ENCODE assay signal across 1 cellular context in the genomic region with DNA sequence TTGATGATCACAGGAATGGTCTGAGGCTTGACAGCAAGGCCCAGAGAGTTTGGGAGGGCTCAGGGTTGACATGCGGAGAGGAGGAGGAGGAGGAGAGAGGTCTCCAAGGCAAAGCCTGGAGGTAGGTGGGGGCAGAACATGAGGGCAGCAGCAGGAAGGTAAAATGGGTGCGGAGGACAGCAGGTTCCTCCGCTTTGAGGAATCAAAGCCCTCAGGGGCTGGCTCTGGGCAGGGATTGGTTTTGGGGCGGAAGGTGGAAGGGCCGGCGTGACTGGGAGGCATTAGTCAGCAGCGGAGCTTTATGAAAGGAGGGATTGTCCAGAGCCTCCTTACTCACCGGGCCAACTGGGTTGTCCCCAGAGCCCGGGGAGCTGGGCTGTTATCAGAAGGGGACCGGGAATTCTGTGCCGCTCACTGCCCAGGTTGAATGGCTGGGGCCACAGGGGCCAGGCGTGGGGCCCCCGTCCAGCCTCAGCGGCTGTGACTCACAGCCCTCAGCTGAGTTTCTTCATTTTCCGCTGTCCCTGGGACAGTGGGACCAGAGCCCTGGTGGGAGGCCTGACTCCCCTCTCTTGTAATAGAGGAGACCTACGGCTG.
TF ChIP-seq lines count a peak whose summit lies in the region.

No MANE protein-coding gene starts in this region.

TF ChIP-seq in H1, 55 proteins besides CTCF, POLR2A, EP300 and RAD21:
- TF ChIP-seq, protein P1, sequence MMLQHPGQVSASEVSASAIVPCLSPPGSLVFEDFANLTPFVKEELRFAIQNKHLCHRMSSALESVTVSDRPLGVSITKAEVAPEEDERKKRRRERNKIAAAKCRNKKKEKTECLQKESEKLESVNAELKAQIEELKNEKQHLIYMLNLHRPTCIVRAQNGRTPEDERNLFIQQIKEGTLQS (IDR thresholded peaks at IDR 0.05; ENCODE audit: insufficient read depth, low read depth, low read length): no peak
- no peak for TF ChIP-seq EGR1 (IDR thresholded peaks at IDR 0.05; ENCODE audit: borderline replicate concordance, low read depth, low read length)
